9 cellular contexts compared by ENCODE assay signal in genomic region chr12:1634590-1635191, GRCh38. TPM values are rescaled to one million over a fixed set of nuclear protein-coding genes. Genes with fewer than 3 reads are reported as not detected.
DNase-seq lines count a peak whose midpoint lies in the region; ATAC-seq, FAIRE-seq and TF ChIP-seq lines count a peak whose summit lies in the region.
"Had no signal": no experiment of that assay in that cellular context is flagged by ENCODE, and none has a peak within 500 bp of the region (broad histone marks: within the 10 kb centered on the region; RNA-seq: fewer than 3 reads in every experiment).

No MANE protein-coding gene starts in this region.

- peaks cover 17% of the 10 kb centered on the region for H3K4me1 ChIP-seq in Caco-2

- no peaks in the 10 kb centered on the region for H3K9me3 ChIP-seq in Caco-2

- H3K27me3 ChIP-seq in Caco-2 (replicated peaks; ENCODE audit: control insufficient read depth, insufficient read depth, low read length) = no peaks in the 10 kb centered on the region

- H3K27me3 Mint-ChIP-seq in Caco-2 (ENCODE audit: insufficient read depth, unreplicated experiment) = no peaks in the 10 kb centered on the region
- H3K27me3 Mint-ChIP-seq in activated T-helper 2 cell treated with anti-CD3 and anti-CD28 coated beads, Interferon-gamma antibody, Interleukin-2, Interleukin-4, amounts not matched to agents 10 μg/mL and 5 μg/mL and 100 μg/mL, durations not matched to agents 14 hours and 24 hours and 36 hours (ENCODE audit: low read depth) = peaks cover 41% of the 10 kb centered on the region
- H3K27me3 Mint-ChIP-seq in type B pancreatic cell = peaks cover 51% of the 10 kb centered on the region

- no peak for FAIRE-seq in RCC 7860 (lab: Jason Lieb, UNC)

- H3K36me3 Mint-ChIP-seq in Caco-2 (ENCODE audit: insufficient read depth, unreplicated experiment) (no peaks in the 10 kb centered on the region), type B pancreatic cell (peaks cover 27% of the 10 kb centered on the region)
- no peaks in the 10 kb centered on the region for H3K36me3 Mint-ChIP-seq in activated T-helper 2 cell treated with anti-CD3 and anti-CD28 coated beads, Interferon-gamma antibody, Interleukin-2, Interleukin-4, amounts not matched to agents 10 μg/mL and 5 μg/mL and 100 μg/mL, durations not matched to agents 14 hours and 24 hours and 36 hours (ENCODE audit: low read depth)

- DNase-seq in Caco-2 (peak; percentile 79 to 87), HUDEP-2 (lab: John Stamatoyannopoulos, UW; ENCODE audit: unreplicated experiment in 76 of 76) (peak in 67 of 76 experiments; percentile 9 to 82 (median 59)), RCC 7860 (ENCODE audit: low spot score) (peak; percentile 41), foreskin fibroblast (peak; percentile 68 to 89), occipital lobe (lab: John Stamatoyannopoulos, UW) (peak; percentile 76), type B pancreatic cell (ENCODE audit: extremely low spot score, unreplicated experiment) (no peak)
- DNase-seq in activated T-helper 2 cell treated with anti-CD3 and anti-CD28 coated beads, Interferon-gamma antibody, Interleukin-2, Interleukin-4, amounts not matched to agents 10 μg/mL and 5 μg/mL and 100 μg/mL, durations not matched to agents 14 hours and 24 hours and 36 hours (ENCODE audit: low spot score) = peak; percentile 46

- no TSS peak for BruUV-seq in Caco-2 (replicated peaks; lab: Mats Ljungman, UMichigan)

- POLR2A ChIA-PET in Caco-2 (lab: Charles Lee) = interaction anchor here (0.5 to 0.7 kb wide), 2 partner anchors 18 to 56 kb away, joined by 3 to 4 read pairs; partner anchors contain the start of gene ADIPOR2

- no peak for ATAC-seq in GM21381 (IDR thresholded peaks at IDR 0.05; ENCODE audit: unreplicated experiment)

- H3K27ac Mint-ChIP-seq in Caco-2 (ENCODE audit: unreplicated experiment) = no peak overlapping the region
- no peak overlapping the region for H3K27ac Mint-ChIP-seq in activated T-helper 2 cell treated with anti-CD3 and anti-CD28 coated beads, Interferon-gamma antibody, Interleukin-2, Interleukin-4, amounts not matched to agents 10 μg/mL and 5 μg/mL and 100 μg/mL, durations not matched to agents 14 hours and 24 hours and 36 hours
- peak overlapping the region; percentile 47 for H3K27ac Mint-ChIP-seq in type B pancreatic cell

- no peaks in the 10 kb centered on the region for H3K9me3 Mint-ChIP-seq in Caco-2 (ENCODE audit: unreplicated experiment)
- H3K9me3 Mint-ChIP-seq in activated T-helper 2 cell treated with anti-CD3 and anti-CD28 coated beads, Interferon-gamma antibody, Interleukin-2, Interleukin-4, amounts not matched to agents 10 μg/mL and 5 μg/mL and 100 μg/mL, durations not matched to agents 14 hours and 24 hours and 36 hours = no peaks in the 10 kb centered on the region
- H3K9me3 Mint-ChIP-seq in type B pancreatic cell = no peaks in the 10 kb centered on the region

- no peak overlapping the region for H3K4me3 Mint-ChIP-seq in Caco-2 (ENCODE audit: unreplicated experiment)
- no peak overlapping the region for H3K4me3 Mint-ChIP-seq in activated T-helper 2 cell treated with anti-CD3 and anti-CD28 coated beads, Interferon-gamma antibody, Interleukin-2, Interleukin-4, amounts not matched to agents 10 μg/mL and 5 μg/mL and 100 μg/mL, durations not matched to agents 14 hours and 24 hours and 36 hours (ENCODE audit: low read depth)
- H3K4me3 Mint-ChIP-seq in type B pancreatic cell = peak overlapping the region; percentile 16

- CTCF ChIA-PET in Caco-2 (lab: Charles Lee) = interaction anchor here (0.5 to 3.5 kb wide), 34 partner anchors 9 to 517 kb away, joined by 3 to 52 read pairs (median 4); partner anchors contain the start of genes ADIPOR2 and CACNA1C

- intact Hi-C loops in Caco-2 (cut with micrococcal nuclease; ENCODE audit: unreplicated experiment) = loop anchor here (1.0 kb wide), 2 partner anchors 157 to 306 kb away; no protein-coding TSS in a partner anchor
- intact Hi-C loops in activated T-helper 2 cell treated with anti-CD3 and anti-CD28 coated beads, Interferon-gamma antibody, Interleukin-2, Interleukin-4, amounts not matched to agents 10 μg/mL and 5 μg/mL and 100 μg/mL, durations not matched to agents 14 hours and 24 hours and 36 hours (cut with micrococcal nuclease) = loop anchor here (5.0 kb wide), 1 partner anchor 308 kb away; no protein-coding TSS in a partner anchor

- peak; percentile 93 to 96 for TF ChIP-seq CTCF in Caco-2 (IDR thresholded peaks at IDR 0.05; ENCODE audit: insufficient read depth in 1 of 2, low read depth in 1 of 2, low read length in 1 of 2, severe bottlenecking in 1 of 2, unreplicated experiment in 1 of 2)
- TF ChIP-seq CTCF in foreskin fibroblast (IDR thresholded peaks at IDR 0.05; ENCODE audit: low read depth, low read length) = peak; percentile 91
- peak; percentile 84 for TF ChIP-seq CTCF in type B pancreatic cell (conservative IDR thresholded peaks at IDR 0.05)

- H3K36me3 ChIP-seq in Caco-2 (ENCODE audit: control insufficient read depth, insufficient read depth, low read length) = no peaks in the 10 kb centered on the region

- H3K4me3 ChIP-seq in Caco-2 (ENCODE audit: low read depth, low read length) (no peak overlapping the region), foreskin fibroblast (ENCODE audit: low read depth in 1 of 2, low read length in 2 of 2) (no peak overlapping the region)
- H3K4me3 ChIP-seq: SK-N-MC had no signal

- peaks cover 16% of the 10 kb centered on the region for H3K4me1 Mint-ChIP-seq in Caco-2 (ENCODE audit: low read depth, unreplicated experiment)
- H3K4me1 Mint-ChIP-seq in activated T-helper 2 cell treated with anti-CD3 and anti-CD28 coated beads, Interferon-gamma antibody, Interleukin-2, Interleukin-4, amounts not matched to agents 10 μg/mL and 5 μg/mL and 100 μg/mL, durations not matched to agents 14 hours and 24 hours and 36 hours (ENCODE audit: low read depth) = peaks cover 9% of the 10 kb centered on the region
- peaks cover 6% of the 10 kb centered on the region for H3K4me1 Mint-ChIP-seq in type B pancreatic cell (ENCODE audit: unreplicated experiment)

RNA-seq across cellular contexts. Expression of gene WNT5B, which starts 5.7 kb away (rescaled TPM):
- total RNA-seq in Caco-2 (2022) = 6.9 and 8.5 TPM in 2 replicates
- 0.76 and 0.82 TPM in 2 replicates for total RNA-seq in activated T-helper 2 cell treated with anti-CD3 and anti-CD28 coated beads, Interferon-gamma antibody, Interleukin-2, Interleukin-4, amounts not matched to agents 10 μg/mL and 5 μg/mL and 100 μg/mL, durations not matched to agents 14 hours and 24 hours and 36 hours
- 30.7 TPM for total RNA-seq in occipital lobe
- total RNA-seq in type B pancreatic cell (ENCODE audit: low replicate concordance) = 11.3 and 42.9 TPM in 2 replicates

RNA-seq across cellular contexts. Expression of gene FBXL14, which starts 40.3 kb away (rescaled TPM):
- total RNA-seq in Caco-2 (2022) (23.6 and 25.5 TPM in 2 replicates), occipital lobe (25.3 TPM), type B pancreatic cell (ENCODE audit: low replicate concordance) (16.7 and 28.8 TPM in 2 replicates)
- 18.9 and 20.6 TPM in 2 replicates for total RNA-seq in activated T-helper 2 cell treated with anti-CD3 and anti-CD28 coated beads, Interferon-gamma antibody, Interleukin-2, Interleukin-4, amounts not matched to agents 10 μg/mL and 5 μg/mL and 100 μg/mL, durations not matched to agents 14 hours and 24 hours and 36 hours

RNA-seq across cellular contexts. Expression of gene ADIPOR2, which starts 56.2 kb away (rescaled TPM):
- total RNA-seq in Caco-2 (2022) (119 and 125 TPM in 2 replicates), occipital lobe (35.7 TPM), type B pancreatic cell (ENCODE audit: low replicate concordance) (49.2 and 103 TPM in 2 replicates)
- total RNA-seq in activated T-helper 2 cell treated with anti-CD3 and anti-CD28 coated beads, Interferon-gamma antibody, Interleukin-2, Interleukin-4, amounts not matched to agents 10 μg/mL and 5 μg/mL and 100 μg/mL, durations not matched to agents 14 hours and 24 hours and 36 hours = 69.2 and 81.0 TPM in 2 replicates
